ENCODE assay signal across 14 cellular contexts in the genomic region with DNA sequence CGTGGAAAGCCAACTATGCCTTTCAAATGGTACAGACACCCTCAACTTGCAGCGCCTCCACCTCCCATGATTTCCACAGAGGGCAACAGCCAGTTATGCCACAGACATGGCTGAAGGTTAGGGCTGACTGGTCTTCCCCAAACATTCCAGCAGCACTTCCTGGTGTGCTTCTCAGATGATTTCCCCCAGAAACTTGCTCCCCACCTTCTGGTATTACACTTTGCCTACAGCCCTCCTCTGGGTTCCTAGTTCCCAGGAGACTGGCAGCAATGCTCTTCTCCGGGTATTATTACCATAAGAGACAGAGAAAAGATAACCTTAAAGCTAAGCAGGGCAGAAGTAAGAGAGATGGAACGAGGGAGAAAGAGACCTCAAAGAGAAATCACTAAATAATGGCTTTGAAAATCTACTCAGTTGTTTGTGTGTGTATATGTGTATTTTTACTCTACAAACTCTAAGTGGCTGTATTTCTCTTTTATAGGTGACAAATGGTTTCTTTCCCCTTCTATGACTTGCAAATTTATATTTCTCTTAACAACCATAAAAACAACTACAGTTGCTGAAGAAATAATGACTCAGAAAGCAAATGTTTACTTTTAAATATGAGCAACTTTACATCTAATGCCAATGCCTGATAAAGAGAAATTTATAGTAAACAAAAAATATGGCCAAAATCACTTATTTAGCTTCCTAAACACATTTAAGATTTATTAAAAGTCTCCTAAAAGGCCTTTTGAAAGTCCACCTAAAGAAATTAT.
A peak's percentile ranks its signal among the peaks of the same experiment; 100 is the strongest.
DNase-seq lines count a peak whose midpoint lies in the region; ATAC-seq, FAIRE-seq and TF ChIP-seq lines count a peak whose summit lies in the region.
"Had no signal": no experiment of that assay in that cellular context is flagged by ENCODE, and none has a peak within 500 bp of the region (broad histone marks: within the 10 kb centered on the region; RNA-seq: fewer than 3 reads in every experiment).

No MANE protein-coding gene starts in this region.

- dilution Hi-C loops in endothelial cell of umbilical vein (cut with MboI; ENCODE audit: extremely low pct_ligation_motif_present, low sequenced_read_pairs): no loop called here

- ATAC-seq in HG03097 (IDR thresholded peaks at IDR 0.05; ENCODE audit: low FRiP score, unreplicated experiment): no peak
- no peak for ATAC-seq in left lobe of liver
- ATAC-seq: effector memory CD8-positive, alpha-beta T cell had no signal

- POLR2A ChIA-PET in endothelial cell of umbilical vein (lab: Charles Lee): no interaction called here

- CTCF ChIA-PET in endothelial cell of umbilical vein (lab: Charles Lee): interaction anchor here (0.9 to 1.5 kb wide), 7 partner anchors 9 to 571 kb away, joined by 3 to 8 read pairs (median 3); no protein-coding TSS in a partner anchor

- no peaks in the 10 kb centered on the region for H3K9me3 Mint-ChIP-seq in nephron
- no peaks in the 10 kb centered on the region for H3K9me3 Mint-ChIP-seq in activated naive CD8-positive, alpha-beta T cell treated with anti-CD3 and anti-CD28 coated beads for 36 hours
- H3K9me3 Mint-ChIP-seq: CD4-positive, alpha-beta memory T cell; effector memory CD8-positive, alpha-beta T cell had no signal

- peak overlapping the region; percentile 78 for H3K9ac ChIP-seq in endothelial cell of umbilical vein (replicated peaks; ENCODE audit: extremely low read depth, insufficient read depth, low read length)

- no peaks in the 10 kb centered on the region for H3K27me3 ChIP-seq in endothelial cell of umbilical vein (ENCODE audit: control insufficient read depth in 2 of 2, insufficient read depth in 2 of 2, low read length in 2 of 2)

- H3K36me3 ChIP-seq in endothelial cell of umbilical vein (ENCODE audit: control insufficient read depth in 2 of 2, extremely low read depth in 1 of 2, insufficient read depth in 2 of 2, low read length in 2 of 2): no peaks in the 10 kb centered on the region

- no peak for TF ChIP-seq POLR2A in endothelial cell of umbilical vein (IDR thresholded peaks at IDR 0.05; ENCODE audit: low read depth, low read length)

- no peaks in the 10 kb centered on the region for H3K9me1 ChIP-seq in endothelial cell of umbilical vein (replicated peaks; ENCODE audit: control insufficient read depth, extremely low read depth, insufficient read depth, low read length)

- FAIRE-seq in endothelial cell of umbilical vein (lab: Jason Lieb, UNC) (peak; percentile 53), HTR-8/SVneo (lab: Jason Lieb, UNC) (no peak)
- FAIRE-seq: small intestine had no signal

- H3K4me2 ChIP-seq in endothelial cell of umbilical vein (ENCODE audit: insufficient read depth, low read length): peak overlapping the region; percentile 96

- peaks cover 3% of the 10 kb centered on the region for H3K27me3 Mint-ChIP-seq in nephron (ENCODE audit: low read depth)
- peaks cover 4% of the 10 kb centered on the region for H3K27me3 Mint-ChIP-seq in activated naive CD8-positive, alpha-beta T cell treated with anti-CD3 and anti-CD28 coated beads for 36 hours
- H3K27me3 Mint-ChIP-seq: effector memory CD8-positive, alpha-beta T cell had no signal

- H3K4me3 Mint-ChIP-seq in nephron: no peak overlapping the region
- no peak overlapping the region for H3K4me3 Mint-ChIP-seq in activated naive CD8-positive, alpha-beta T cell treated with anti-CD3 and anti-CD28 coated beads for 36 hours
- H3K4me3 Mint-ChIP-seq: CD4-positive, alpha-beta memory T cell; effector memory CD8-positive, alpha-beta T cell had no signal

- H4K20me1 ChIP-seq in endothelial cell of umbilical vein (replicated peaks; ENCODE audit: control insufficient read depth, extremely low read depth, insufficient read depth, low read length): no peaks in the 10 kb centered on the region

- intact Hi-C loops in endothelial cell of umbilical vein (cut with micrococcal nuclease): loop anchor here (1.0 to 2.0 kb wide), 5 partner anchors 9 to 197 kb away; no protein-coding TSS in a partner anchor

- peak overlapping the region in 2 of 3 experiments; percentile 13 to 17 for H3K27ac Mint-ChIP-seq in nephron
- no peak overlapping the region for H3K27ac Mint-ChIP-seq in activated naive CD8-positive, alpha-beta T cell treated with anti-CD3 and anti-CD28 coated beads for 36 hours
- H3K27ac Mint-ChIP-seq: CD4-positive, alpha-beta memory T cell; effector memory CD8-positive, alpha-beta T cell had no signal

- peaks cover 35% of the 10 kb centered on the region for H3K79me2 ChIP-seq in endothelial cell of umbilical vein (ENCODE audit: control insufficient read depth, insufficient read depth, low read length)

- DNase-seq in DMS53 treated with DMSO at 0.1 percent for 48 hours (lab: John Stamatoyannopoulos, UW; ENCODE audit: unreplicated experiment): peak; percentile 33
- peak; percentile 58 for DNase-seq in NCI-H69 (lab: John Stamatoyannopoulos, UW)
- DNase-seq in endothelial cell of umbilical vein (ENCODE audit: low read depth, low spot score): peak; percentile 77
- DNase-seq in HTR-8/SVneo (ENCODE audit: insufficient read length, low spot score): no peak
- DNase-seq in activated naive CD8-positive, alpha-beta T cell treated with anti-CD3 and anti-CD28 coated beads for 36 hours: no peak
- no peak for DNase-seq in left lobe of liver (ENCODE audit: low spot score)
- DNase-seq: activated CD8-positive, alpha-beta memory T cell treated with anti-CD3 and anti-CD28 coated beads, Interleukin-2, amount 50 U/mL, for 4 hours; CD4-positive, alpha-beta memory T cell; effector memory CD8-positive, alpha-beta T cell; GOT3; NCI-H1694 treated with DMSO at 0.1 percent for 48 hours; small intestine had no signal

- H3K4me1 Mint-ChIP-seq in nephron: peaks cover 6% of the 10 kb centered on the region
- H3K4me1 Mint-ChIP-seq in activated naive CD8-positive, alpha-beta T cell treated with anti-CD3 and anti-CD28 coated beads for 36 hours: no peaks in the 10 kb centered on the region
- H3K4me1 Mint-ChIP-seq: CD4-positive, alpha-beta memory T cell had no signal

- peaks cover 3% of the 10 kb centered on the region for H3K36me3 Mint-ChIP-seq in nephron (ENCODE audit: low read depth)
- H3K36me3 Mint-ChIP-seq in activated naive CD8-positive, alpha-beta T cell treated with anti-CD3 and anti-CD28 coated beads for 36 hours: no peaks in the 10 kb centered on the region
- H3K36me3 Mint-ChIP-seq: CD4-positive, alpha-beta memory T cell had no signal

- H2AFZ ChIP-seq in endothelial cell of umbilical vein (ENCODE audit: low read depth, low read length): no peak overlapping the region

- TF ChIP-seq CTCF in endothelial cell of umbilical vein (IDR thresholded peaks at IDR 0.05; ENCODE audit: extremely low read depth in 1 of 2, insufficient read depth in 1 of 2, low read depth in 1 of 2, low read length in 2 of 2): no peak
- TF ChIP-seq CTCF in nephron (IDR thresholded peaks at IDR 0.05; ENCODE audit: unreplicated experiment in 3 of 3): no peak

- BruUV-seq in endothelial cell of umbilical vein (replicated peaks; lab: Mats Ljungman, UMichigan): TSS peak; percentile 5

- H3K9me3 ChIP-seq in endothelial cell of umbilical vein (replicated peaks; ENCODE audit: control insufficient read depth, insufficient read depth, low read length): no peaks in the 10 kb centered on the region

- H3K4me3 ChIP-seq in endothelial cell of umbilical vein (replicated peaks in 1 of 3; ENCODE audit: insufficient read depth in 1 of 3, low read depth in 1 of 3, low read length in 3 of 3): no peak overlapping the region

- peaks cover 51% of the 10 kb centered on the region for H3K4me1 ChIP-seq in endothelial cell of umbilical vein (ENCODE audit: control insufficient read depth, extremely low read depth, insufficient read depth, low read length)

- peak overlapping the region; percentile 98 for H3K27ac ChIP-seq in endothelial cell of umbilical vein (ENCODE audit: insufficient read depth, low read depth, low read length)

TF ChIP-seq in endothelial cell of umbilical vein, 7 proteins besides CTCF, POLR2A, EP300 and RAD21:
- TF ChIP-seq JUN (IDR thresholded peaks at IDR 0.05; ENCODE audit: borderline replicate concordance, insufficient read depth, insufficient read length, low read depth): peak; percentile 54
- peak; percentile 31 for TF ChIP-seq FOS (IDR thresholded peaks at IDR 0.05; ENCODE audit: borderline replicate concordance, insufficient read depth, low read length)
- TF ChIP-seq MAX (IDR thresholded peaks at IDR 0.05; ENCODE audit: insufficient read depth, insufficient read length): no peak
- no peak for TF ChIP-seq EZH2 (IDR thresholded peaks at IDR 0.05; ENCODE audit: borderline replicate concordance, low read depth, low read length, severe bottlenecking)

Comparison
In these comparisons a context has a peak if more than half of its experiments do, and no peak if none do; other contexts are left out.
1. DNase-seq: peak in DMS53 treated with DMSO at 0.1 percent for 48 hours (single experiment), NCI-H69 (single experiment) and endothelial cell of umbilical vein (single experiment); none in HTR-8/SVneo (single experiment), activated naive CD8-positive, alpha-beta T cell treated with anti-CD3 and anti-CD28 coated beads for 36 hours (single experiment) and left lobe of liver (single experiment).